In the genomic region with DNA sequence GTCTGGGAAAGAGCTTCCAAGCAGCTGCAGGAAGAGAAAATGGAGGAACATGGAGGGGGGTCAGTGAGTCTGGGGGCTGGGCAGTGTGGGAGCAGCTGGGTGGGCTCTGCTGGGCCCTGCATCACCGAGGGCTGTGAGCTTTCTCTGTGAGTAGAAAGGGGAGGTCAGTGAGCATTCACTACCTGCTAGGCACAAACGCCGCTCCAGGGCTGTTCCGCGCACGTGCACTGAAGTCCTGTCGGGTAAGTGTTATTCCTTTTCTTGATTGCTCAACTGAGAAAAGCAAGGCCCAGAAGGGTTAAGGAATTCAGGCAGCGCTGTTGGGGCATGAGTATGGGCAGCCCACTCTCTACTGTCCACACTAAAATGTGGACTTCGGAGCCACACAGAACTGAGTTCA, we compare ENCODE assay signal across 36 cellular contexts. TPM values are rescaled to one million over a fixed set of nuclear protein-coding genes. Genes with fewer than 3 reads are reported as not detected.
"Had no signal": no experiment of that assay in that cellular context is flagged by ENCODE, and none has a peak within 500 bp of the region (broad histone marks: within the 10 kb centered on the region; RNA-seq: fewer than 3 reads in every experiment).

No MANE protein-coding gene starts in this region.

- H3K9me3 Mint-ChIP-seq: activated CD4-positive, alpha-beta memory T cell treated with anti-CD3 and anti-CD28 coated beads, Interleukin-2, amount 10 ng/mL, durations not matched to agents 7 days and 5 days; activated CD4-positive, alpha-beta T cell treated with anti-CD3 and anti-CD28 coated beads, Interleukin-2, amount 10 ng/mL, durations not matched to agents 7 days and 5 days; activated naive CD4-positive, alpha-beta T cell treated with anti-CD3 and anti-CD28 coated beads for 36 hours; activated naive CD4-positive, alpha-beta T cell treated with anti-CD3 and anti-CD28 coated beads, Interleukin-2, amount 50 U/mL, for 24 hours; activated naive CD8-positive, alpha-beta T cell treated with anti-CD3 and anti-CD28 coated beads for 36 hours; activated naive CD8-positive, alpha-beta T cell treated with anti-CD3 and anti-CD28 coated beads, Interleukin-2, amount 50 U/mL, for 24 hours; activated T-helper 1 cell treated with anti-CD3 and anti-CD28 coated beads, Interleukin-12 subunit alpha, Interleukin-12 subunit beta, Interleukin-2, Interleukin-4 antibody, amounts not matched to agents 30 ng/mL and 10 ng/mL and 1 ng/mL, durations not matched to agents 14 hours and 24 hours and 36 hours; activated T-helper 2 cell treated with anti-CD3 and anti-CD28 coated beads, Interferon-gamma antibody, Interleukin-2, Interleukin-4, amounts not matched to agents 10 μg/mL and 5 μg/mL and 100 μg/mL, durations not matched to agents 14 hours and 24 hours and 36 hours; WTC11 had no signal

- H3K9me3 ChIP-seq: adrenal gland, body of pancreas, colonic mucosa, esophagus squamous epithelium, gastroesophageal sphincter had no signal

- H3K4me1 Mint-ChIP-seq: activated CD4-positive, alpha-beta memory T cell treated with anti-CD3 and anti-CD28 coated beads, Interleukin-2, amount 10 ng/mL, durations not matched to agents 7 days and 5 days; activated CD4-positive, alpha-beta T cell treated with anti-CD3 and anti-CD28 coated beads, Interleukin-2, amount 10 ng/mL, durations not matched to agents 7 days and 5 days; activated naive CD4-positive, alpha-beta T cell treated with anti-CD3 and anti-CD28 coated beads, Interleukin-2, amount 50 U/mL, for 24 hours; activated naive CD8-positive, alpha-beta T cell treated with anti-CD3 and anti-CD28 coated beads for 36 hours; activated naive CD8-positive, alpha-beta T cell treated with anti-CD3 and anti-CD28 coated beads, Interleukin-2, amount 50 U/mL, for 24 hours; WTC11 had no signal

- ATAC-seq: activated naive CD8-positive, alpha-beta T cell treated with anti-CD3 and anti-CD28 coated beads, Interleukin-2, amount 50 U/mL, for 24 hours; body of pancreas; gastroesophageal sphincter; WTC11 had no signal

- DNase-seq: activated CD4-positive, alpha-beta memory T cell treated with anti-CD3 and anti-CD28 coated beads, Interleukin-2, amount 10 ng/mL, durations not matched to agents 7 days and 5 days; activated CD4-positive, alpha-beta T cell treated with anti-CD3 and anti-CD28 coated beads for 1 hour; activated CD4-positive, alpha-beta T cell treated with anti-CD3 and anti-CD28 coated beads for 4 hours; activated CD4-positive, alpha-beta T cell treated with anti-CD3 and anti-CD28 coated beads, Interleukin-2, amount 10 ng/mL, durations not matched to agents 7 days and 5 days; activated CD4-positive, alpha-beta T cell treated with anti-CD3 and anti-CD28 coated beads, Interleukin-2, amount 50 U/mL, for 4 hours; activated CD8-positive, alpha-beta memory T cell treated with anti-CD3 and anti-CD28 coated beads, Interleukin-2, amount 50 U/mL, for 4 hours; activated effector memory CD4-positive, alpha-beta T cell treated with anti-CD3 and anti-CD28 coated beads, Interleukin-2, amount 50 U/mL, for 16 hours; activated naive CD4-positive, alpha-beta T cell treated with anti-CD3 and anti-CD28 coated beads for 36 hours; activated naive CD8-positive, alpha-beta T cell treated with anti-CD3 and anti-CD28 coated beads for 36 hours; activated naive CD8-positive, alpha-beta T cell treated with anti-CD3 and anti-CD28 coated beads, Interleukin-2, amount 50 U/mL, for 24 hours; activated T-cell treated with anti-CD3 and anti-CD28 coated beads, Interleukin-2, amount 50 U/mL, for 1 hour; activated T-cell treated with anti-CD3 and anti-CD28 coated beads, Interleukin-2, amount 50 U/mL, for 48 hours; amygdala; aorta; body of pancreas; central memory CD4-positive, alpha-beta T cell; cerebellar nuclear complex; colonic mucosa; effector CD8-positive, alpha-beta T cell; esophagus squamous epithelium; foreskin melanocyte; head of caudate nucleus; T-helper 2 cell had no signal

- H3K4me3 Mint-ChIP-seq: activated CD4-positive, alpha-beta memory T cell treated with anti-CD3 and anti-CD28 coated beads, Interleukin-2, amount 10 ng/mL, durations not matched to agents 7 days and 5 days; activated CD4-positive, alpha-beta T cell treated with anti-CD3 and anti-CD28 coated beads, Interleukin-2, amount 10 ng/mL, durations not matched to agents 7 days and 5 days; activated naive CD4-positive, alpha-beta T cell treated with anti-CD3 and anti-CD28 coated beads for 36 hours; activated naive CD4-positive, alpha-beta T cell treated with anti-CD3 and anti-CD28 coated beads, Interleukin-2, amount 50 U/mL, for 24 hours; activated naive CD8-positive, alpha-beta T cell treated with anti-CD3 and anti-CD28 coated beads for 36 hours; activated naive CD8-positive, alpha-beta T cell treated with anti-CD3 and anti-CD28 coated beads, Interleukin-2, amount 50 U/mL, for 24 hours; activated T-helper 1 cell treated with anti-CD3 and anti-CD28 coated beads, Interleukin-12 subunit alpha, Interleukin-12 subunit beta, Interleukin-2, Interleukin-4 antibody, amounts not matched to agents 30 ng/mL and 10 ng/mL and 1 ng/mL, durations not matched to agents 14 hours and 24 hours and 36 hours; WTC11 had no signal

- H3K27ac ChIP-seq: adrenal gland, body of pancreas, colonic mucosa, epithelial cell of prostate, esophagus squamous epithelium, gastroesophageal sphincter had no signal

- H3K27ac Mint-ChIP-seq: activated CD4-positive, alpha-beta memory T cell treated with anti-CD3 and anti-CD28 coated beads, Interleukin-2, amount 10 ng/mL, durations not matched to agents 7 days and 5 days; activated CD4-positive, alpha-beta T cell treated with anti-CD3 and anti-CD28 coated beads, Interleukin-2, amount 10 ng/mL, durations not matched to agents 7 days and 5 days; activated naive CD4-positive, alpha-beta T cell treated with anti-CD3 and anti-CD28 coated beads for 36 hours; activated naive CD4-positive, alpha-beta T cell treated with anti-CD3 and anti-CD28 coated beads, Interleukin-2, amount 50 U/mL, for 24 hours; activated naive CD8-positive, alpha-beta T cell treated with anti-CD3 and anti-CD28 coated beads for 36 hours; activated naive CD8-positive, alpha-beta T cell treated with anti-CD3 and anti-CD28 coated beads, Interleukin-2, amount 50 U/mL, for 24 hours; activated T-helper 1 cell treated with anti-CD3 and anti-CD28 coated beads, Interleukin-12 subunit alpha, Interleukin-12 subunit beta, Interleukin-2, Interleukin-4 antibody, amounts not matched to agents 30 ng/mL and 10 ng/mL and 1 ng/mL, durations not matched to agents 14 hours and 24 hours and 36 hours; activated T-helper 2 cell treated with anti-CD3 and anti-CD28 coated beads, Interferon-gamma antibody, Interleukin-2, Interleukin-4, amounts not matched to agents 10 μg/mL and 5 μg/mL and 100 μg/mL, durations not matched to agents 14 hours and 24 hours and 36 hours; WTC11 had no signal

- H3K36me3 Mint-ChIP-seq: activated naive CD4-positive, alpha-beta T cell treated with anti-CD3 and anti-CD28 coated beads, Interleukin-2, amount 50 U/mL, for 24 hours; activated naive CD8-positive, alpha-beta T cell treated with anti-CD3 and anti-CD28 coated beads for 36 hours; WTC11 had no signal

RNA-seq across cellular contexts. Expression of a gene that starts 4.7 kb away (rescaled TPM):
- total RNA-seq: activated CD4-positive, alpha-beta memory T cell treated with anti-CD3 and anti-CD28 coated beads, Interleukin-2, amount 10 ng/mL, durations not matched to agents 7 days and 5 days; activated CD4-positive, alpha-beta T cell treated with anti-CD3 and anti-CD28 coated beads, Interleukin-2, amount 10 ng/mL, durations not matched to agents 7 days and 5 days; activated naive CD4-positive, alpha-beta T cell treated with anti-CD3 and anti-CD28 coated beads for 36 hours; activated naive CD8-positive, alpha-beta T cell treated with anti-CD3 and anti-CD28 coated beads for 36 hours; activated T-helper 1 cell treated with anti-CD3 and anti-CD28 coated beads, Interleukin-12 subunit alpha, Interleukin-12 subunit beta, Interleukin-2, Interleukin-4 antibody, amounts not matched to agents 30 ng/mL and 10 ng/mL and 1 ng/mL, durations not matched to agents 14 hours and 24 hours and 36 hours; activated T-helper 2 cell treated with anti-CD3 and anti-CD28 coated beads, Interferon-gamma antibody, Interleukin-2, Interleukin-4, amounts not matched to agents 10 μg/mL and 5 μg/mL and 100 μg/mL, durations not matched to agents 14 hours and 24 hours and 36 hours; adrenal gland; aorta; dermis microvascular lymphatic vessel endothelial cell; endothelial cell of umbilical vein; esophagus squamous epithelium; fibroblast of lung; fibroblast of villous mesenchyme; gastroesophageal sphincter; glomerular endothelial cell; T-helper 1 cell treated with Interleukin-12 subunit alpha and Interleukin-12 subunit beta and Interleukin-4 antibody, amounts not matched to agents 30 ng/mL and 1 ng/mL, for 36 hours had no signal
